ENCODE assay signal across 9 cellular contexts in the genomic region with DNA sequence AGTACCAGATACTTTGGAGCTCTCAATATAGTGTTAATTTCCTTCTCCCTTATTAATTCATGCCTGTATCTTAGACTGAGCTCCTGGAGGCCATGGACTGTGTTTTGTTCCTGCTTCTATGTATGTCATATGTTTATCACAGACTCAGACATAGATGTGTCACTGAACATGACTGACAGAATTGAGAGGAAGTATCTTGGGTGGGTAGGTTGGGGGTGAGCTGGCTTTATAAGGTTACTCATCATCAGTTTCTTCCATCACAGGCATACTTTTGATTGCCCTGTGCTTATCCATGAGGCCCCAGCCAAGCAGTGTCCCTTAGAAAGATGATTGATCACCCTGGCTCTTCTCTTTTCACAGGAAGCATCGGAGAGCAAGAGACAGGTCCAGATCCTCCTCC. TPM values are rescaled to one million over a fixed set of nuclear protein-coding genes. Genes with fewer than 3 reads are reported as not detected.
A peak's percentile ranks its signal among the peaks of the same experiment; 100 is the strongest.
DNase-seq lines count a peak whose midpoint lies in the region; ATAC-seq, FAIRE-seq and TF ChIP-seq lines count a peak whose summit lies in the region.
"Had no signal": no experiment of that assay in that cellular context is flagged by ENCODE, and none has a peak within 500 bp of the region (broad histone marks: within the 10 kb centered on the region; RNA-seq: fewer than 3 reads in every experiment).

No MANE protein-coding gene starts in this region.

- no peak overlapping the region for H3K27ac ChIP-seq in CD8-positive, alpha-beta T cell (ENCODE audit: low read depth, low read length)
- H3K27ac ChIP-seq in Peyer's patch (peak overlapping the region in 3 of 4 donors; percentile 32 to 86 (median 62)), endodermal cell (ENCODE audit: low read depth, low read length) (no peak overlapping the region), psoas muscle (peak overlapping the region; percentile 76)
- H3K27ac ChIP-seq: HL-60 had no signal

- H3K36me3 ChIP-seq in CD8-positive, alpha-beta T cell (ENCODE audit: insufficient read depth, low read length), result peaks cover 50% of the 10 kb centered on the region
- H3K36me3 ChIP-seq in Peyer's patch (peaks cover 0 to 72% (median 0%) of the 10 kb centered on the region in 3 donors), endodermal cell (ENCODE audit: control insufficient read depth, insufficient read depth, low read length) (peaks cover 77% of the 10 kb centered on the region), psoas muscle (ENCODE audit: insufficient read depth in 1 of 2, low read depth in 1 of 2) (peaks cover 7 to 99% of the 10 kb centered on the region in 2 donors)

- no peak for DNase-seq in CD8-positive, alpha-beta T cell
- DNase-seq in Peyer's patch, result peak in 1 of 3 donors; percentile 40
- peak; percentile 13 for DNase-seq in endodermal cell
- no peak for DNase-seq in psoas muscle
- DNase-seq in urothelium cell line (ENCODE audit: low spot score), result no peak
- DNase-seq in putamen (ENCODE audit: low spot score), result no peak
- no peak for DNase-seq in dedifferentiated amniotic fluid mesenchymal stem cell (ENCODE audit: extremely low spot score)

- peaks cover 78% of the 10 kb centered on the region for H3K36me3 Mint-ChIP-seq in CD8-positive, alpha-beta T cell
- peaks cover 79% of the 10 kb centered on the region for H3K36me3 Mint-ChIP-seq in endodermal cell (ENCODE audit: low read depth)

- 80% methylated on average over 1 of the region's 1 CpG; no CpG with 5 or more reads in 1 of the 2 experiments for WGBS in endodermal cell (ENCODE audit: insufficient coverage in 1 of 2, insufficient read length in 1 of 2), 2 experiments
- 73 to 96% (median 91%) methylated on average over 1 of the region's 1 CpG for WGBS in psoas muscle, 3 donors

- H3K4me1 Mint-ChIP-seq in CD8-positive, alpha-beta T cell (ENCODE audit: low read depth), result no peaks in the 10 kb centered on the region
- peaks cover 17% of the 10 kb centered on the region for H3K4me1 Mint-ChIP-seq in endodermal cell

- no peak for FAIRE-seq in urothelium cell line (lab: Jason Lieb, UNC)

- no peak for ATAC-seq in CD8-positive, alpha-beta T cell
- ATAC-seq in psoas muscle, result peak in 3 of 4 donors; percentile 8 to 35 (median 18)
- ATAC-seq in HG03342 (IDR thresholded peaks at IDR 0.05; ENCODE audit: unreplicated experiment), result no peak

- POLR2A ChIA-PET in CD8-positive, alpha-beta T cell (lab: Charles Lee), result no interaction called here

- H3K27me3 Mint-ChIP-seq in CD8-positive, alpha-beta T cell (ENCODE audit: low read depth), result no peaks in the 10 kb centered on the region
- no peaks in the 10 kb centered on the region for H3K27me3 Mint-ChIP-seq in endodermal cell (ENCODE audit: insufficient read depth)

- no peak for TF ChIP-seq CTCF in CD8-positive, alpha-beta T cell (IDR thresholded peaks at IDR 0.05)
- TF ChIP-seq CTCF in Peyer's patch (IDR thresholded peaks at IDR 0.05) (no peak), endodermal cell (conservative IDR thresholded peaks at IDR 0.05) (no peak), psoas muscle (IDR thresholded peaks at IDR 0.05) (no peak)

- no peak overlapping the region for H3K4me3 Mint-ChIP-seq in CD8-positive, alpha-beta T cell
- H3K4me3 Mint-ChIP-seq in endodermal cell, result no peak overlapping the region

- CTCF ChIA-PET in CD8-positive, alpha-beta T cell (lab: Charles Lee), result interaction anchor here (0.6 to 1.6 kb wide), 4 partner anchors 11 to 207 kb away, joined by 3 to 8 read pairs (median 4); no protein-coding TSS in a partner anchor

- H3K27me3 ChIP-seq in CD8-positive, alpha-beta T cell (ENCODE audit: insufficient read depth, low read length), result no peaks in the 10 kb centered on the region
- no peaks in the 10 kb centered on the region for H3K27me3 ChIP-seq in Peyer's patch
- H3K27me3 ChIP-seq in endodermal cell (ENCODE audit: control insufficient read depth, insufficient read depth, low read length, poor library complexity, severe bottlenecking), result no peaks in the 10 kb centered on the region
- no peaks in the 10 kb centered on the region for H3K27me3 ChIP-seq in psoas muscle (ENCODE audit: insufficient read depth in 3 of 3, low read length in 2 of 3)

- H3K9ac ChIP-seq in endodermal cell (ENCODE audit: extremely low read depth, low read length, poor library complexity, severe bottlenecking), result no peak overlapping the region

- H3K9me3 ChIP-seq in CD8-positive, alpha-beta T cell (ENCODE audit: low read length), result no peaks in the 10 kb centered on the region
- H3K9me3 ChIP-seq in Peyer's patch (no peaks in the 10 kb centered on the region), endodermal cell (ENCODE audit: control insufficient read depth, low read length) (no peaks in the 10 kb centered on the region), psoas muscle (no peaks in the 10 kb centered on the region)

- intact Hi-C loops in CD8-positive, alpha-beta T cell (cut with DNase I, micrococcal nuclease), result loop anchor here in 1 of 2 experiments (10.0 kb wide), 1 partner anchor 1634 kb away; no protein-coding TSS in a partner anchor
- intact Hi-C loops in psoas muscle (cut with DNase I), result loop anchor here in 1 of 2 donors (5.0 kb wide), 1 partner anchor 67 kb away; no protein-coding TSS in a partner anchor

- no peak for TF ChIP-seq POLR2A in Peyer's patch (IDR thresholded peaks at IDR 0.05)

- H3K9me3 Mint-ChIP-seq in CD8-positive, alpha-beta T cell, result no peaks in the 10 kb centered on the region
- no peaks in the 10 kb centered on the region for H3K9me3 Mint-ChIP-seq in endodermal cell

- no peaks in the 10 kb centered on the region for H3K4me1 ChIP-seq in CD8-positive, alpha-beta T cell (ENCODE audit: insufficient read depth, low read length)
- H3K4me1 ChIP-seq in Peyer's patch (peaks cover 0 to 14% (median under 1%) of the 10 kb centered on the region in 4 donors), endodermal cell (ENCODE audit: control insufficient read depth, insufficient read depth, low read length) (peaks cover 21% of the 10 kb centered on the region), psoas muscle (peaks cover 11% of the 10 kb centered on the region)

- no peak overlapping the region for H3K4me3 ChIP-seq in CD8-positive, alpha-beta T cell (ENCODE audit: low read depth, low read length)
- H3K4me3 ChIP-seq in Peyer's patch, result no peak overlapping the region
- H3K4me3 ChIP-seq in endodermal cell (ENCODE audit: low read length), result no peak overlapping the region
- no peak overlapping the region for H3K4me3 ChIP-seq in psoas muscle

- peak overlapping the region; percentile 5 for H3K27ac Mint-ChIP-seq in CD8-positive, alpha-beta T cell
- H3K27ac Mint-ChIP-seq in endodermal cell, result peak overlapping the region; percentile 81

RNA-seq across cellular contexts. Expression of a gene that starts 5.6 kb away (rescaled TPM):
- total RNA-seq in CD8-positive, alpha-beta T cell, result 1 to 10 TPM; 2.1 to 2.2 TPM
- total RNA-seq in Peyer's patch (10 to 100 TPM; 20.6 to 75.9 (median 24.8) TPM), endodermal cell (10 to 100 TPM; 14.7 to 15.5 TPM), psoas muscle (1 to 10 TPM in 1 of 4 donors, under 1 TPM in 3; 0.69 to 1.1 (median 0.96) TPM)
- 11.3 TPM for polyA plus RNA-seq in endodermal cell (2013, experiment 1 of 2)
- 12.9 TPM for polyA plus RNA-seq in endodermal cell (2013, experiment 2 of 2)
- polyA plus RNA-seq in psoas muscle, result under 1 TPM; 0.36 to 0.88 (median 0.37) TPM

RNA-seq across cellular contexts. Expression of a gene that starts 22.9 kb away (rescaled TPM):
- total RNA-seq in CD8-positive, alpha-beta T cell, result 1 to 10 TPM in 1 of 2 experiments, under 1 TPM in 1; 0.97 to 1.2 TPM
- total RNA-seq in Peyer's patch, result 10 to 100 TPM in 2 of 4 donors, 1 to 10 TPM in 2; 4.4 to 19.0 (median 11.4) TPM
- total RNA-seq in endodermal cell, result 10 to 100 TPM; 14.1 to 16.3 TPM
- 26.5 TPM for polyA plus RNA-seq in endodermal cell (2013, experiment 1 of 2)
- polyA plus RNA-seq in endodermal cell (2013, experiment 2 of 2), result 28.6 TPM
- total RNA-seq in psoas muscle, result 1 to 10 TPM; 3.3 to 8.2 (median 5.6) TPM
- 10 to 100 TPM in 1 of 3 donors, 1 to 10 TPM in 2; 2.6 to 13.7 (median 6.9) TPM for polyA plus RNA-seq in psoas muscle

Comparison
In these comparisons a context has a peak if more than half of its experiments do, and no peak if none do; other contexts are left out.
1. ATAC-seq: peak in psoas muscle (3 of 4); none in CD8-positive, alpha-beta T cell (single experiment) and HG03342 (single experiment).
2. H3K27ac ChIP-seq: peak in Peyer's patch (3 of 4) and psoas muscle (single experiment); none in CD8-positive, alpha-beta T cell (single experiment) and endodermal cell (single experiment).
3. RNA of a gene that starts 5.6 kb away (total RNA-seq): 20.6 to 75.9 TPM in Peyer's patch and 14.7 to 15.5 TPM in endodermal cell; 2.1 to 2.2 TPM in CD8-positive, alpha-beta T cell and 0.69 to 1.1 TPM in psoas muscle; every median in the first group is over 4 times any median in the second.